Comparison of ENCODE assay signal across 8 cellular contexts in the genomic region with DNA sequence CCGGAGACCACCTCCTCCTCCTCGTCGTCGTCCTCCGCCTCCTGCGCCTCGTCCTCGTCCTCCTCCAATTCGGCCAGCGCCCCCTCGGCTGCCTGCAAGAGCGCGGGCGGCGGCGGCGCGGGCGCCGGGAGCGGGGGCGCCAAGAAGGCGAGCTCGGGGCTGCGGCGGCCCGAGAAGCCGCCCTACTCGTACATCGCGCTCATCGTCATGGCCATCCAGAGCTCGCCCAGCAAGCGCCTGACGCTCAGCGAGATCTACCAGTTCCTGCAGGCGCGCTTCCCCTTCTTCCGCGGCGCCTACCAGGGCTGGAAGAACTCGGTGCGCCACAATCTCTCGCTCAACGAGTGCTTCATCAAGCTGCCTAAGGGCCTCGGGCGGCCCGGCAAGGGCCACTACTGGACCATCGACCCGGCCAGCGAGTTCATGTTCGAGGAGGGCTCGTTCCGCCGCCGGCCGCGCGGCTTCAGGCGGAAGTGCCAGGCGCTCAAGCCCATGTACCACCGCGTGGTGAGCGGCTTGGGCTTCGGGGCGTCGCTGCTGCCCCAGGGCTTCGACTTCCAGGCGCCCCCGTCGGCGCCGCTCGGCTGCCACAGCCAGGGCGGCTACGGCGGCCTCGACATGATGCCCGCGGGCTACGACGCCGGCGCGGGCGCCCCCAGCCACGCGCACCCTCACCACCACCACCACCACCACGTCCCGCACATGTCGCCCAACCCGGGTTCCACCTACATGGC. TPM values are rescaled to one million over a fixed set of nuclear protein-coding genes. Genes with fewer than 3 reads are reported as not detected.
DNase-seq lines count a peak whose midpoint lies in the region; ATAC-seq, FAIRE-seq and TF ChIP-seq lines count a peak whose summit lies in the region.

No MANE protein-coding gene starts in this region.

- no peak overlapping the region for H4K8ac ChIP-seq in mesendoderm (ENCODE audit: low read depth, low read length)

- H3K4me1 ChIP-seq in BLaER1 treated with 17β-estradiol and CSF1 and Interleukin-3, amounts not matched to agents 10 nM and 100 nM = peaks cover 24 to 36% (median 30%) of the 10 kb centered on the region in 10 experiments
- H3K4me1 ChIP-seq in mesendoderm (ENCODE audit: control insufficient read depth, low read depth, low read length) (no peaks in the 10 kb centered on the region), OCI-LY7 (ENCODE audit: insufficient read depth, low read length, poor library complexity, severe bottlenecking) (no peaks in the 10 kb centered on the region)

- no peak for ATAC-seq in HG03025 (IDR thresholded peaks at IDR 0.05; ENCODE audit: low FRiP score, unreplicated experiment)

- H4K5ac ChIP-seq in mesendoderm (ENCODE audit: low read length) = no peak overlapping the region

- H3K27ac ChIP-seq in BLaER1 treated with 17β-estradiol and CSF1 and Interleukin-3, amounts not matched to agents 10 nM and 100 nM = peak overlapping the region in 2 of 11 experiments; percentile 6 to 10; a peak in 2 of 22 replicates
- H3K27ac ChIP-seq in mesendoderm (ENCODE audit: low read depth, low read length) (no peak overlapping the region), OCI-LY7 (ENCODE audit: low read depth, low read length, poor library complexity, severe bottlenecking) (no peak overlapping the region)

- H2AK5ac ChIP-seq in mesendoderm (ENCODE audit: low read length) = no peak overlapping the region

- H3K27ac Mint-ChIP-seq in chondrocyte (ENCODE audit: unreplicated experiment) = no peak overlapping the region

- no CpG with 5 or more reads among the region's 92 CpGs for WGBS in mesendoderm (ENCODE audit: extremely low coverage, insufficient coverage, low lambda C conversion rate)

- peak; percentile 37 for DNase-seq in MG63
- DNase-seq in chondrocyte (ENCODE audit: low spot score) = no peak
- DNase-seq in mesendoderm = peak; percentile 74
- DNase-seq in NCI-H2196 (lab: John Stamatoyannopoulos, UW; ENCODE audit: unreplicated experiment) = no peak
- no peak for DNase-seq in urothelium cell line (ENCODE audit: low spot score)
- DNase-seq in OCI-LY7 (ENCODE audit: low spot score) = no peak

- no peak overlapping the region for H2BK5ac ChIP-seq in mesendoderm (ENCODE audit: low read length)

- no peak overlapping the region for H3K4ac ChIP-seq in mesendoderm (ENCODE audit: low read depth, low read length)

- H3K18ac ChIP-seq in mesendoderm (ENCODE audit: low read length) = peak overlapping the region; percentile 69

- peak overlapping the region; percentile 92 to 100 (median 97) for H3K4me2 ChIP-seq in BLaER1 treated with 17β-estradiol and CSF1 and Interleukin-3, amounts not matched to agents 10 nM and 100 nM
- peak overlapping the region; percentile 32 for H3K4me2 ChIP-seq in mesendoderm (ENCODE audit: low read length)
- no peak overlapping the region for H3K4me2 ChIP-seq in OCI-LY7 (ENCODE audit: low read length)

- BruUV-seq in OCI-LY7 (replicated peaks; lab: Mats Ljungman, UMichigan) = no TSS peak

- H3K36me3 Mint-ChIP-seq in chondrocyte (ENCODE audit: low read depth) = no peaks in the 10 kb centered on the region

- H3K9ac ChIP-seq in BLaER1 treated with 17β-estradiol and CSF1 and Interleukin-3, amounts not matched to agents 10 nM and 100 nM = peak overlapping the region in 10 of 11 experiments; percentile 16 to 63 (median 49); a peak in 16 of 22 replicates
- H3K9ac ChIP-seq in mesendoderm (ENCODE audit: low read length) = peak overlapping the region; percentile 49

- peaks cover 0 to 8% (median 0%) of the 10 kb centered on the region in 11 experiments; a peak in 3 of 22 replicates for H3K9me3 ChIP-seq in BLaER1 treated with 17β-estradiol and CSF1 and Interleukin-3, amounts not matched to agents 10 nM and 100 nM (replicated peaks in 1 of 11)
- H3K9me3 ChIP-seq in MG63 = no peaks in the 10 kb centered on the region
- H3K9me3 ChIP-seq in OCI-LY7 (ENCODE audit: low read length) = no peaks in the 10 kb centered on the region

- TF ChIP-seq CTCF in chondrocyte (IDR thresholded peaks at IDR 0.05) (no peak), OCI-LY7 (conservative IDR thresholded peaks at IDR 0.05; ENCODE audit: low read length) (no peak)

- FAIRE-seq in urothelium cell line (lab: Jason Lieb, UNC) = no peak

- peak overlapping the region; percentile 52 to 72 (median 63) for H3K4me3 ChIP-seq in BLaER1 treated with 17β-estradiol and CSF1 and Interleukin-3, amounts not matched to agents 10 nM and 100 nM
- H3K4me3 ChIP-seq in MG63 (peak overlapping the region; percentile 60), mesendoderm (ENCODE audit: low read length) (no peak overlapping the region), OCI-LY7 (ENCODE audit: low read depth, low read length, poor library complexity, severe bottlenecking) (no peak overlapping the region)

- H4K20me1 ChIP-seq in BLaER1 treated with 17β-estradiol and CSF1 and Interleukin-3, amounts not matched to agents 10 nM and 100 nM = peaks cover 0 to 95% (median 84%) of the 10 kb centered on the region in 11 experiments; a peak in 18 of 22 replicates
- no peaks in the 10 kb centered on the region for H4K20me1 ChIP-seq in OCI-LY7 (ENCODE audit: insufficient read depth, low read length)

- peaks cover 99 to 100% (median 100%) of the 10 kb centered on the region in 11 experiments for H3K27me3 ChIP-seq in BLaER1 treated with 17β-estradiol and CSF1 and Interleukin-3, amounts not matched to agents 10 nM and 100 nM
- H3K27me3 ChIP-seq in MG63 (no peaks in the 10 kb centered on the region), mesendoderm (ENCODE audit: insufficient read depth, low read length, poor library complexity) (peaks cover 81% of the 10 kb centered on the region)

- intact Hi-C loops in OCI-LY7 (cut with micrococcal nuclease; ENCODE audit: unreplicated experiment) = no loop called here

- POLR2A ChIA-PET in OCI-LY7 (lab: Charles Lee) = no interaction called here

- no peaks in the 10 kb centered on the region for H3K36me3 ChIP-seq in BLaER1 treated with 17β-estradiol and CSF1 and Interleukin-3, amounts not matched to agents 10 nM and 100 nM
- no peaks in the 10 kb centered on the region for H3K36me3 ChIP-seq in MG63
- no peaks in the 10 kb centered on the region for H3K36me3 ChIP-seq in mesendoderm (ENCODE audit: control insufficient read depth, insufficient read depth, low read length)
- H3K36me3 ChIP-seq in OCI-LY7 (ENCODE audit: insufficient read depth, low read length) = no peaks in the 10 kb centered on the region

- H2BK120ac ChIP-seq in mesendoderm (ENCODE audit: low read depth, low read length) = no peak overlapping the region

- H3K9me3 Mint-ChIP-seq in chondrocyte (ENCODE audit: low read depth) = no peaks in the 10 kb centered on the region

- peaks cover 73% of the 10 kb centered on the region for H3K27me3 Mint-ChIP-seq in chondrocyte (ENCODE audit: low read depth)

- H2BK15ac ChIP-seq in mesendoderm (replicated peaks; ENCODE audit: low read depth) = no peak overlapping the region

- H3K4me3 Mint-ChIP-seq in chondrocyte (ENCODE audit: unreplicated experiment) = peak overlapping the region; percentile 70

- no peaks in the 10 kb centered on the region for H3K79me1 ChIP-seq in mesendoderm (ENCODE audit: low read length)

- no peaks in the 10 kb centered on the region for H3K9me2 ChIP-seq in OCI-LY7 (ENCODE audit: insufficient read depth, low read length)

- no peaks in the 10 kb centered on the region for H3K79me2 ChIP-seq in mesendoderm (ENCODE audit: control insufficient read depth, insufficient read depth, low read length)
- no peaks in the 10 kb centered on the region for H3K79me2 ChIP-seq in OCI-LY7 (ENCODE audit: insufficient read depth, low read depth, low read length)

- peaks cover 19% of the 10 kb centered on the region for H3K4me1 Mint-ChIP-seq in chondrocyte (ENCODE audit: low read depth)

- no peak overlapping the region for H3K23ac ChIP-seq in mesendoderm (ENCODE audit: low read length)

- H2AFZ ChIP-seq in OCI-LY7 (ENCODE audit: low read length) = no peak overlapping the region

- CTCF ChIA-PET in OCI-LY7 (lab: Charles Lee; ENCODE audit: unreplicated experiment) = no interaction called here

- H3K56ac ChIP-seq in mesendoderm (ENCODE audit: low read length) = peak overlapping the region; percentile 83

RNA-seq across cellular contexts. Expression of gene FOXF2, which starts 0.9 kb away (rescaled TPM):
- total RNA-seq in MG63 (2014; rRNA removed; shearing (Covaris generic); ENCODE audit: low replicate concordance) = 2.0 and 4.0 TPM in 2 replicates
- total RNA-seq in chondrocyte (0.12 to 0.68 TPM in 2 of 3 replicates, not detected in the other), OCI-LY7 (2022) (not detected in 2 replicates)
- 0.17 TPM for polyA plus RNA-seq in mesendoderm (2013, experiment 1 of 2)
- 0.13 TPM for polyA plus RNA-seq in mesendoderm (2013, experiment 2 of 2)
- total RNA-seq in OCI-LY7 (2014; rRNA removed; shearing (Covaris generic)) = not detected in 2 replicates

Comparison
In these comparisons a context has a peak if more than half of its experiments do, and no peak if none do; other contexts are left out.
1. H3K4me3 ChIP-seq: peak in BLaER1 treated with 17β-estradiol and CSF1 and Interleukin-3, amounts not matched to agents 10 nM and 100 nM (10 of 10) and MG63 (single experiment); none in mesendoderm (single experiment) and OCI-LY7 (single experiment).
2. DNase-seq: peak in MG63 (single experiment) and mesendoderm (single experiment); none in chondrocyte (single experiment), NCI-H2196 (single experiment), urothelium cell line (single experiment) and OCI-LY7 (single experiment).